Comparison of ENCODE assay signal across 11 cellular contexts in genomic region chr1:183148599-183148998, GRCh38. TPM values are rescaled to one million over a fixed set of nuclear protein-coding genes. Genes with fewer than 3 reads are reported as not detected.
DNase-seq lines count a peak whose midpoint lies in the region; ATAC-seq and TF ChIP-seq lines count a peak whose summit lies in the region.
"Had no signal": no experiment of that assay in that cellular context is flagged by ENCODE, and none has a peak within 500 bp of the region (broad histone marks: within the 10 kb centered on the region; RNA-seq: fewer than 3 reads in every experiment).

No MANE protein-coding gene starts in this region.

- H3K27me3 ChIP-seq in esophagus muscularis mucosa (no peaks in the 10 kb centered on the region), muscle layer of duodenum (ENCODE audit: low read depth, low read length) (no peaks in the 10 kb centered on the region), upper lobe of right lung (no peaks in the 10 kb centered on the region)

- intact Hi-C loops in esophagus muscularis mucosa (cut with DNase I): no loop called here
- intact Hi-C loops in upper lobe of right lung (cut with DNase I): no loop called here
- intact Hi-C loops in activated CD4-positive, alpha-beta memory T cell treated with anti-CD3 and anti-CD28 coated beads for 36 hours (cut with micrococcal nuclease): no loop called here

- no peak for TF ChIP-seq EP300 in esophagus muscularis mucosa (IDR thresholded peaks at IDR 0.05)

- CTCF ChIA-PET in activated CD4-positive, alpha-beta memory T cell treated with anti-CD3 and anti-CD28 coated beads for 36 hours (lab: Charles Lee): no interaction called here

- DNase-seq in DMS 273 (lab: John Stamatoyannopoulos, UW; ENCODE audit: unreplicated experiment) (peak; percentile 24), DMS 273 treated with DMSO at 0.1 percent for 48 hours (lab: John Stamatoyannopoulos, UW) (no peak), esophagus muscularis mucosa (ENCODE audit: extremely low spot score) (no peak), upper lobe of right lung (no peak)
- no peak for DNase-seq in activated CD4-positive, alpha-beta memory T cell treated with anti-CD3 and anti-CD28 coated beads for 36 hours
- DNase-seq: DMS79 treated with DMSO at 0.1 percent for 48 hours, NCI-H446 had no signal

- H3K4me3 Mint-ChIP-seq in activated CD4-positive, alpha-beta memory T cell treated with anti-CD3 and anti-CD28 coated beads for 36 hours: no peak overlapping the region

- peaks cover 8 to 34% (median 31%) of the 10 kb centered on the region in 4 donors for H3K4me1 ChIP-seq in esophagus muscularis mucosa
- peaks cover 4 to 8% of the 10 kb centered on the region in 2 donors for H3K4me1 ChIP-seq in muscle layer of duodenum (ENCODE audit: control insufficient read depth in 1 of 2, insufficient read depth in 2 of 2, low read length in 2 of 2)
- peaks cover 3% of the 10 kb centered on the region for H3K4me1 ChIP-seq in upper lobe of right lung

- no peak overlapping the region for H3K27ac Mint-ChIP-seq in activated CD4-positive, alpha-beta memory T cell treated with anti-CD3 and anti-CD28 coated beads for 36 hours

- whole genome bisulfite sequencing in esophagus muscularis mucosa: 22% methylated on average over 5 of the region's 5 CpGs

- H3K4me1 Mint-ChIP-seq in activated CD4-positive, alpha-beta memory T cell treated with anti-CD3 and anti-CD28 coated beads for 36 hours (ENCODE audit: low read depth): no peaks in the 10 kb centered on the region

- H3K4me3 ChIP-seq in esophagus muscularis mucosa: no peak overlapping the region
- no peak overlapping the region for H3K4me3 ChIP-seq in muscle layer of duodenum (ENCODE audit: low read depth in 1 of 2, low read length in 2 of 2)
- no peak overlapping the region for H3K4me3 ChIP-seq in upper lobe of right lung

- no peaks in the 10 kb centered on the region for H3K36me3 Mint-ChIP-seq in activated CD4-positive, alpha-beta memory T cell treated with anti-CD3 and anti-CD28 coated beads for 36 hours

- no peak for TF ChIP-seq POLR2A in esophagus muscularis mucosa (IDR thresholded peaks at IDR 0.05; ENCODE audit: low read depth)

- H3K9me3 ChIP-seq in esophagus muscularis mucosa (no peaks in the 10 kb centered on the region), muscle layer of duodenum (ENCODE audit: control insufficient read depth in 1 of 2, low read length in 2 of 2) (no peaks in the 10 kb centered on the region), upper lobe of right lung (no peaks in the 10 kb centered on the region)

- peaks cover 0 to 9% (median 4%) of the 10 kb centered on the region in 4 donors for H3K36me3 ChIP-seq in esophagus muscularis mucosa
- peaks cover 5 to 9% of the 10 kb centered on the region in 2 donors for H3K36me3 ChIP-seq in muscle layer of duodenum (ENCODE audit: control insufficient read depth in 1 of 2, insufficient read depth in 2 of 2, low read length in 2 of 2)
- H3K36me3 ChIP-seq in upper lobe of right lung: peaks cover 12% of the 10 kb centered on the region

- ATAC-seq in upper lobe of right lung (no peak), esophagus mucosa (no peak), HG03439 (IDR thresholded peaks at IDR 0.05; ENCODE audit: unreplicated experiment) (no peak)

- TF ChIP-seq CTCF in esophagus muscularis mucosa (IDR thresholded peaks at IDR 0.05): no peak
- TF ChIP-seq CTCF in upper lobe of right lung (IDR thresholded peaks at IDR 0.05): no peak

- H3K27ac ChIP-seq in esophagus muscularis mucosa (replicated peaks in 1 of 4) (peak overlapping the region; percentile 58 to 72 (median 66)), muscle layer of duodenum (ENCODE audit: low read length) (peak overlapping the region; percentile 17), upper lobe of right lung (peak overlapping the region; percentile 17)
- H3K27ac ChIP-seq: 22Rv1 had no signal

- POLR2A ChIA-PET in activated CD4-positive, alpha-beta memory T cell treated with anti-CD3 and anti-CD28 coated beads for 36 hours (lab: Charles Lee): no interaction called here

- peaks cover 2% of the 10 kb centered on the region for H3K27me3 Mint-ChIP-seq in activated CD4-positive, alpha-beta memory T cell treated with anti-CD3 and anti-CD28 coated beads for 36 hours

- no peaks in the 10 kb centered on the region for H3K9me3 Mint-ChIP-seq in activated CD4-positive, alpha-beta memory T cell treated with anti-CD3 and anti-CD28 coated beads for 36 hours

RNA-seq across cellular contexts. Expression of gene LAMC2, which starts 37.5 kb away (rescaled TPM):
- 10 to 100 TPM; 11.2 to 32.6 (median 14.9) TPM for total RNA-seq in esophagus muscularis mucosa
- 42.2 TPM for total RNA-seq in upper lobe of right lung
- total RNA-seq in activated CD4-positive, alpha-beta memory T cell treated with anti-CD3 and anti-CD28 coated beads for 36 hours: not detected
- total RNA-seq in esophagus mucosa: 15.9 TPM

Comparison
In these comparisons a context has a peak if more than half of its experiments do, and no peak if none do; other contexts are left out.
1. RNA of gene LAMC2, which starts 37.5 kb away (total RNA-seq): 42.2 TPM in upper lobe of right lung (single experiment), 15.9 TPM in esophagus mucosa (single experiment) and 11.2 to 32.6 TPM in esophagus muscularis mucosa; not detected in activated CD4-positive, alpha-beta memory T cell treated with anti-CD3 and anti-CD28 coated beads for 36 hours; every median in the first group is over 10 times any median in the second.
2. Peak in every context shown above with its lines, with median percentiles within 50 percentile points of each other: H3K27ac ChIP-seq.